In the genomic region with DNA sequence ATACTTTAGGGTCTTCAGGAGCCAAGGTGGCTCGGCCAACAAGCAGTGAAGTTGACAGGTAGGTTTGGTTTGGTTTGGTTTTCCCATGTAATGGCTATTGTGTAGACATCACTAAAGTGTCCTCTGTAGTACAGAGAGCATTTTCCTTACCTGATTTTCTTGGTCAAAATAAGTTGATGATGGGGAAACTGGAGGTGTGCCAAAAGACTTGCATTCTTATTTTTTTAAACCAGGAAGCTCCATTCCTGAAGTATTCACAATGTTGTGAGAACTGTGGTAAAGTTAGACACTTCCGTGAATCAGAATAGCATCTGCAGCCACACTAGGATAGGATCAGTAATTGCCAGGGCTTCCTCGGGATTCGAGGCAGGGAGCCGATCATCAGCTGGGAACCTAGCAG, we compare ENCODE assay signal across 11 cellular contexts. TPM values are rescaled to one million over a fixed set of nuclear protein-coding genes. Genes with fewer than 3 reads are reported as not detected.
A peak's percentile ranks its signal among the peaks of the same experiment; 100 is the strongest.
DNase-seq lines count a peak whose midpoint lies in the region; ATAC-seq lines count a peak whose summit lies in the region.
"Had no signal": no experiment of that assay in that cellular context is flagged by ENCODE, and none has a peak within 500 bp of the region (broad histone marks: within the 10 kb centered on the region; RNA-seq: fewer than 3 reads in every experiment).

No MANE protein-coding gene starts in this region.

- H3F3A ChIP-seq in GM23248 (ENCODE audit: insufficient read depth): peaks cover 29% of the 10 kb centered on the region

- H3K9ac ChIP-seq in BLaER1 (no peak overlapping the region), GM23248 (no peak overlapping the region)

- DNase-seq in GM23248: peak; percentile 5
- no peak for DNase-seq in effector memory CD4-positive, alpha-beta T cell
- DNase-seq in activated gamma-delta T cell (lab: John Stamatoyannopoulos, UW): no peak
- DNase-seq in NCI-H146 (lab: John Stamatoyannopoulos, UW): no peak
- DNase-seq: BE2C; body of pancreas; Kasumi-1; stimulated activated CD4-positive, alpha-beta T cell treated with anti-CD3 and anti-CD28 coated beads, Interleukin-12 subunit alpha, Interleukin-12 subunit beta, amount 100 ng/mL, for 4 hours had no signal

- ATAC-seq in GM18517 (IDR thresholded peaks at IDR 0.05; ENCODE audit: unreplicated experiment): no peak
- ATAC-seq: body of pancreas, left lobe of liver had no signal

- H4K20me1 ChIP-seq in BLaER1 (peaks cover 12% of the 10 kb centered on the region), GM23248 (ENCODE audit: insufficient read depth) (peaks cover 10% of the 10 kb centered on the region; the same call in 1 of the 2 replicates)

- peaks cover 41% of the 10 kb centered on the region for H3K79me2 ChIP-seq in GM23248 (ENCODE audit: insufficient read depth)

- H3K36me3 ChIP-seq in BLaER1: peaks cover 16% of the 10 kb centered on the region
- H3K36me3 ChIP-seq in GM23248 (ENCODE audit: low read depth): peaks cover 24% of the 10 kb centered on the region
- H3K36me3 ChIP-seq in effector memory CD4-positive, alpha-beta T cell (ENCODE audit: control insufficient read depth, insufficient read depth, low read length): peaks cover 4% of the 10 kb centered on the region

- no peaks in the 10 kb centered on the region for H3K9me3 ChIP-seq in BLaER1
- no peaks in the 10 kb centered on the region for H3K9me3 ChIP-seq in GM23248 (ENCODE audit: low read depth)
- H3K9me3 ChIP-seq in effector memory CD4-positive, alpha-beta T cell (ENCODE audit: control insufficient read depth, low read length): no peaks in the 10 kb centered on the region
- H3K9me3 ChIP-seq: BE2C, body of pancreas had no signal

- H3K4me2 ChIP-seq in BLaER1: peak overlapping the region; percentile 82
- H3K4me2 ChIP-seq in GM23248 (ENCODE audit: unreplicated experiment): no peak overlapping the region

- 99 to 100% methylated on average over 5 of the region's 5 CpGs for WGBS in GM23248 (ENCODE audit: low coverage in 1 of 2, low lambda C conversion rate in 2 of 2, missing lambda C conversion rate in 2 of 2), 2 experiments

- peaks cover 38% of the 10 kb centered on the region for H3K4me1 ChIP-seq in BLaER1
- H3K4me1 ChIP-seq in GM23248 (ENCODE audit: insufficient read depth): peaks cover 12% of the 10 kb centered on the region; the same call in 1 of the 2 replicates
- H3K4me1 ChIP-seq in effector memory CD4-positive, alpha-beta T cell (ENCODE audit: control insufficient read depth, insufficient read depth, low read length, poor library complexity, severe bottlenecking): peaks cover 24% of the 10 kb centered on the region

- no peak overlapping the region for H2AFZ ChIP-seq in GM23248

- H3K4me3 ChIP-seq in BLaER1: no peak overlapping the region
- no peak overlapping the region for H3K4me3 ChIP-seq in GM23248
- no peak overlapping the region for H3K4me3 ChIP-seq in effector memory CD4-positive, alpha-beta T cell (ENCODE audit: insufficient read depth, low read depth, low read length, poor library complexity, severe bottlenecking)
- H3K4me3 ChIP-seq: body of pancreas had no signal

- H3K9me2 ChIP-seq in GM23248 (ENCODE audit: insufficient read depth): no peaks in the 10 kb centered on the region

- H3K27ac ChIP-seq in BLaER1: no peak overlapping the region
- no peak overlapping the region for H3K27ac ChIP-seq in GM23248
- H3K27ac ChIP-seq in effector memory CD4-positive, alpha-beta T cell (ENCODE audit: insufficient read depth, low read length, poor library complexity, severe bottlenecking): peak overlapping the region; percentile 43

- in situ Hi-C loops in GM23248 (cut with MboI): no loop called here

- no peaks in the 10 kb centered on the region for H3K27me3 ChIP-seq in BLaER1
- no peaks in the 10 kb centered on the region for H3K27me3 ChIP-seq in GM23248 (replicated peaks; ENCODE audit: insufficient read depth)
- no peaks in the 10 kb centered on the region for H3K27me3 ChIP-seq in effector memory CD4-positive, alpha-beta T cell (replicated peaks; ENCODE audit: control insufficient read depth, insufficient read depth, low read length, poor library complexity, severe bottlenecking)
- H3K27me3 ChIP-seq: BE2C, body of pancreas had no signal

RNA-seq across cellular contexts. Expression of a gene that starts 2.9 kb away (rescaled TPM):
- total RNA-seq in GM23248 (2014; rRNA removed; shearing (Covaris generic)): 4.2 and 5.6 TPM in 2 replicates
- polyA plus RNA-seq in GM23248 (2016; fragmentation: Nextera tagmentation; extraction: Ambion mirVana): 0.90 and 0.96 TPM in 2 replicates

RNA-seq across cellular contexts. Expression of a gene that starts 3.3 kb away (rescaled TPM):
- 344 and 358 TPM in 2 replicates for total RNA-seq in GM23248 (2014; rRNA removed; shearing (Covaris generic))
- polyA plus RNA-seq in GM23248 (2016; fragmentation: Nextera tagmentation; extraction: Ambion mirVana): 143 and 166 TPM in 2 replicates

RNA-seq across cellular contexts. Expression of a gene that starts 46.0 kb away (rescaled TPM):
- not detected in 2 replicates for total RNA-seq in GM23248 (2014; rRNA removed; shearing (Covaris generic))
- polyA plus RNA-seq in GM23248 (2016; fragmentation: Nextera tagmentation; extraction: Ambion mirVana): not detected in 2 replicates
- total RNA-seq: body of pancreas had no signal

RNA-seq across cellular contexts. Expression of a gene that starts 46.4 kb away (rescaled TPM):
- total RNA-seq in GM23248 (2014; rRNA removed; shearing (Covaris generic)): 14.9 and 16.9 TPM in 2 replicates
- polyA plus RNA-seq in GM23248 (2016; fragmentation: Nextera tagmentation; extraction: Ambion mirVana): 9.3 and 10.4 TPM in 2 replicates

RNA-seq across cellular contexts. Expression of a gene that starts 46.6 kb away (rescaled TPM):
- total RNA-seq in GM23248 (2014; rRNA removed; shearing (Covaris generic)): 12.1 and 14.5 TPM in 2 replicates
- polyA plus RNA-seq in GM23248 (2016; fragmentation: Nextera tagmentation; extraction: Ambion mirVana): 11.0 and 12.1 TPM in 2 replicates
